13 cellular contexts compared by ENCODE assay signal in genomic region chr7:30894866-30895408, GRCh38. TPM values are rescaled to one million over a fixed set of nuclear protein-coding genes. Genes with fewer than 3 reads are reported as not detected.
DNase-seq lines count a peak whose midpoint lies in the region; ATAC-seq, FAIRE-seq and TF ChIP-seq lines count a peak whose summit lies in the region.
"Had no signal": no experiment of that assay in that cellular context is flagged by ENCODE, and none has a peak within 500 bp of the region (broad histone marks: within the 10 kb centered on the region; RNA-seq: fewer than 3 reads in every experiment).

No MANE protein-coding gene starts in this region.

- FAIRE-seq in GM19239 (lab: Jason Lieb, UNC), result no peak

- H3K4me3 ChIP-seq in AG09309 (ENCODE audit: control insufficient read depth, low read depth, low read length) (no peak overlapping the region), astrocyte of the cerebellum (ENCODE audit: low read depth, low read length) (no peak overlapping the region), lower lobe of right lung (no peak overlapping the region)

- peaks cover 77% of the 10 kb centered on the region for H3K4me1 ChIP-seq in lower lobe of right lung

- no peaks in the 10 kb centered on the region for H3K27me3 ChIP-seq in lower lobe of right lung (ENCODE audit: low read depth)

- no peak overlapping the region for H3K4me3 Mint-ChIP-seq in HFFc6
- H3K4me3 Mint-ChIP-seq: CD8-positive, alpha-beta T cell; stimulated activated effector memory CD8-positive, alpha-beta T cell treated with anti-CD3 and anti-CD28 coated beads, Interleukin-12 subunit alpha, Interleukin-12 subunit beta, amount 100 ng/mL, for 72 hours had no signal

- no peak for DNase-seq in AG09309 (ENCODE audit: low read depth)
- DNase-seq in HFFc6, result no peak
- DNase-seq in astrocyte of the cerebellum (ENCODE audit: low read depth), result no peak
- DNase-seq in lower lobe of right lung, result no peak
- no peak for DNase-seq in GM19239 (ENCODE audit: insufficient read length, low spot score)
- no peak for DNase-seq in midbrain (lab: John Stamatoyannopoulos, UW)
- DNase-seq in activated gamma-delta T cell treated with Interleukin-2 at 50 U/mL for 16 hours, result no peak
- DNase-seq: CD8-positive, alpha-beta T cell; NCI-H1417; occipital lobe had no signal

- H3K27ac Mint-ChIP-seq in HFFc6, result no peak overlapping the region
- H3K27ac Mint-ChIP-seq: CD8-positive, alpha-beta T cell; stimulated activated effector memory CD8-positive, alpha-beta T cell treated with anti-CD3 and anti-CD28 coated beads, Interleukin-12 subunit alpha, Interleukin-12 subunit beta, amount 100 ng/mL, for 72 hours had no signal

- in situ Hi-C loops in astrocyte of the cerebellum (cut with HindIII; ENCODE audit: low sequenced_read_pairs), result no loop called here

- TF ChIP-seq CTCF in AG09309 (IDR thresholded peaks at IDR 0.05; ENCODE audit: control insufficient read depth, insufficient read depth, low read depth, low read length, missing control alignments) (peak; percentile 20), HFFc6 (IDR thresholded peaks at IDR 0.05) (peak; percentile 42), astrocyte of the cerebellum (IDR thresholded peaks at IDR 0.05; ENCODE audit: low read depth, low read length, missing control alignments) (peak; percentile 22), lower lobe of right lung (IDR thresholded peaks at IDR 0.05) (no peak)

- no peak for ATAC-seq in lower lobe of right lung
- ATAC-seq in GM19452 (IDR thresholded peaks at IDR 0.05; ENCODE audit: unreplicated experiment), result no peak
- ATAC-seq: CD8-positive, alpha-beta T cell; stimulated activated effector memory CD8-positive, alpha-beta T cell treated with anti-CD3 and anti-CD28 coated beads, Interleukin-12 subunit alpha, Interleukin-12 subunit beta, amount 100 ng/mL, for 72 hours had no signal

- no peaks in the 10 kb centered on the region for H3K36me3 ChIP-seq in lower lobe of right lung

- no peaks in the 10 kb centered on the region for H3K9me3 Mint-ChIP-seq in HFFc6

- no peaks in the 10 kb centered on the region for H3K36me3 Mint-ChIP-seq in HFFc6 (ENCODE audit: low read depth)
- H3K36me3 Mint-ChIP-seq: CD8-positive, alpha-beta T cell; stimulated activated effector memory CD8-positive, alpha-beta T cell treated with anti-CD3 and anti-CD28 coated beads, Interleukin-12 subunit alpha, Interleukin-12 subunit beta, amount 100 ng/mL, for 72 hours had no signal

- H3K27ac ChIP-seq in lower lobe of right lung, result peak overlapping the region; percentile 77

- H3K9me3 ChIP-seq in lower lobe of right lung, result no peaks in the 10 kb centered on the region

- no peaks in the 10 kb centered on the region for H3K4me1 Mint-ChIP-seq in HFFc6 (ENCODE audit: low read depth)
- H3K4me1 Mint-ChIP-seq: stimulated activated effector memory CD8-positive, alpha-beta T cell treated with anti-CD3 and anti-CD28 coated beads, Interleukin-12 subunit alpha, Interleukin-12 subunit beta, amount 100 ng/mL, for 72 hours had no signal

- intact Hi-C loops in lower lobe of right lung (cut with DNase I), result no loop called here

- H3K27me3 Mint-ChIP-seq in HFFc6 (ENCODE audit: insufficient read depth), result peaks cover 56% of the 10 kb centered on the region

RNA-seq across cellular contexts. Expression of gene AQP1, which starts 16.7 kb away (rescaled TPM):
- under 1 TPM; 0.40 to 0.94 (median 0.57) TPM for total RNA-seq in HFFc6 (2021; fragmentation: NEBNext Ultra II Directional; extraction: Animal tissue kit (Norgen Biotek cat#: 25700))
- total RNA-seq in lower lobe of right lung, result 826 TPM
- total RNA-seq: T-helper 2 cell treated with Interferon-gamma antibody and Interleukin-4, amounts not matched to agents 100 ng/mL and 5 ng/mL, for 36 hours had no signal

Comparison
In these comparisons a context has a peak if more than half of its experiments do, and no peak if none do; other contexts are left out.
1. RNA of gene AQP1, which starts 16.7 kb away (total RNA-seq): 826 TPM in lower lobe of right lung (single experiment); 0.40 to 0.94 TPM in HFFc6; every median in the first group is over 100 times any median in the second.